1 cellular context compared by ENCODE assay signal in the genomic region with DNA sequence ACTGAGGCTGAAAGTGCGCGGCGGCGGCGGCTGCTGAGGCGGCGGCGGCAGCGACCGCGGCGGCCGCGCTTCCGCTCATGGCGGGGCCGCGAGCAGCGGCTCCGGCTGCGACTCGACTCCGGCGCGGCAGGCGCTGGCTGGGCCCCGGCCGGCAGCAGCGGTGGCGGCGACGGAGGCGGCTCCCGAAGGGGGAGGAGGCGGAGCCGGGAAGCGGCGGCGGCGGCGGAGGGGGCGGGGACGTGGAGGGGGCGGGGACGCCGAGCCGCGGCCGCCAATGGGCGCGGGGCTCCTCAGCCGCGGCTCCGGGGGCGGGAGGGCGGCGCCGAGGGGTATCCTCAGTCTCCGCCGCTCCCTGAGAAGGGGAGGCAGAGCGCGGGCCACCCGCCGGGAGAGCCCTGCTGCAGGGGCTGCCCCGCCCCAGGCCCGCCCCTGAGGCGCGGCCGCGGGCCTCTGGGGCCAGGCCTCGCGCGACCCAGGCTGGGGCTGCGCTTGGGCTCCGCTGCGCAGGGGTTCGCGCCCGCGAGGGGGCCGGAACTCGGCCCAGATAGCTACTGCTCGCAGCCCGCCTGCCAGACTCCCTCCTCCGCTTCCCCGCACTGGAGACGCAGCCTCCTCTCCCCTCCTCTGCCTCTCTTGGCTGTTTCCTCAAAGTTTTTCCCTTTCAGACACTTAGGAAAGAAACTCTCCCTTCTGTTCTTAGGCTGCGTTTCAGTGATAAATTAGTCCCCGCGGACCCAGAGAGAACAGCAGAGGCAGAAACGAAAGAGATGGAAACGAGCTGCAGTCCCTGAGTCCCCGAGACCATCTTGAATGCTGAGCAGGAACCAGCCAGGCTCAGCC.
TF ChIP-seq lines count a peak whose summit lies in the region.

No MANE protein-coding gene starts in this region.

TF ChIP-seq in K562, 482 proteins besides CTCF, POLR2A, EP300 and RAD21 (continued from another document and continues in another):
- TF ChIP-seq CCAR2 (IDR thresholded peaks at IDR 0.05; ENCODE audit: low read depth, low read length) (no peak), FOXA1 (IDR thresholded peaks at IDR 0.05; ENCODE audit: borderline replicate concordance) (no peak), ZKSCAN8 (CRISPR knock-in tag; IDR thresholded peaks at IDR 0.05) (no peak), PURB (CRISPR knock-in tag; IDR thresholded peaks at IDR 0.05; ENCODE audit: low read depth) (no peak), KLF10 (CRISPR knock-in tag; IDR thresholded peaks at IDR 0.05) (no peak), ZNF764 (CRISPR knock-in tag; IDR thresholded peaks at IDR 0.05; ENCODE audit: low read depth) (no peak), ZNF77 (CRISPR knock-in tag; IDR thresholded peaks at IDR 0.05) (no peak), ZNF766 (CRISPR knock-in tag; conservative IDR thresholded peaks at IDR 0.05) (no peak), ATF1 (CRISPR knock-in tag; IDR thresholded peaks at IDR 0.05) (no peak), ATF1 (tag; IDR thresholded peaks at IDR 0.05) (0 out of 2 replicates have a peak, but pooled peaks have one; percentile 28), RHOXF2B (CRISPR knock-in tag; conservative IDR thresholded peaks at IDR 0.05) (no peak), HNRNPK (IDR thresholded peaks at IDR 0.05; ENCODE audit: low read depth, low read length, poor library complexity, severe bottlenecking) (no peak), TAF7 (tag; IDR thresholded peaks at IDR 0.05) (peak; percentile 87), POU5F1 (IDR thresholded peaks at IDR 0.05; ENCODE audit: borderline replicate concordance, low read depth, low read length, partially characterized antibody) (no peak), IRF2 (CRISPR knock-in tag; IDR thresholded peaks at IDR 0.05) (no peak), JUND (IDR thresholded peaks at IDR 0.05; ENCODE audit: borderline replicate concordance, low read depth, low read length) (no peak), JUND (tag; IDR thresholded peaks at IDR 0.05; ENCODE audit: borderline replicate concordance, low read depth, low read length) (no peak), IFI16 (CRISPR knock-in tag; IDR thresholded peaks at IDR 0.05) (no peak), PHF21A (IDR thresholded peaks at IDR 0.05; ENCODE audit: borderline replicate concordance, low read depth) (no peak), MAFK (IDR thresholded peaks at IDR 0.05; ENCODE audit: low read length) (no peak), EP400 (IDR thresholded peaks at IDR 0.05) (no peak), RBM25 (IDR thresholded peaks at IDR 0.05; ENCODE audit: low read depth, low read length, severe bottlenecking) (peak; percentile 66), ZFP1 (CRISPR knock-in tag; IDR thresholded peaks at IDR 0.05) (no peak), RCOR1 (IDR thresholded peaks at IDR 0.05; ENCODE audit: borderline replicate concordance in 1 of 2, low read depth in 2 of 2, low read length in 2 of 2) (0 out of 4 replicates have a peak, but pooled peaks of 1 of the 2 experiments have one; percentile 19), HMG20B (CRISPR knock-in tag; IDR thresholded peaks at IDR 0.05) (no peak), POLR2G (IDR thresholded peaks at IDR 0.05; ENCODE audit: low read depth, low read length) (peak; percentile 85), SMC3 (conservative IDR thresholded peaks at IDR 0.05; ENCODE audit: insufficient read depth, low read depth, low read length) (no peak), ARHGAP35 (IDR thresholded peaks at IDR 0.05; ENCODE audit: partially characterized antibody) (no peak), ZNF311 (CRISPR knock-in tag; IDR thresholded peaks at IDR 0.05) (no peak)
- TF ChIP-seq, protein P1, sequence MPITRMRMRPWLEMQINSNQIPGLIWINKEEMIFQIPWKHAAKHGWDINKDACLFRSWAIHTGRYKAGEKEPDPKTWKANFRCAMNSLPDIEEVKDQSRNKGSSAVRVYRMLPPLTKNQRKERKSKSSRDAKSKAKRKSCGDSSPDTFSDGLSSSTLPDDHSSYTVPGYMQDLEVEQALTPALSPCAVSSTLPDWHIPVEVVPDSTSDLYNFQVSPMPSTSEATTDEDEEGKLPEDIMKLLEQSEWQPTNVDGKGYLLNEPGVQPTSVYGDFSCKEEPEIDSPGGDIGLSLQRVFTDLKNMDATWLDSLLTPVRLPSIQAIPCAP (CRISPR knock-in tag; IDR thresholded peaks at IDR 0.05; ENCODE audit: borderline replicate concordance) = no peak
- TF ChIP-seq, protein P2, sequence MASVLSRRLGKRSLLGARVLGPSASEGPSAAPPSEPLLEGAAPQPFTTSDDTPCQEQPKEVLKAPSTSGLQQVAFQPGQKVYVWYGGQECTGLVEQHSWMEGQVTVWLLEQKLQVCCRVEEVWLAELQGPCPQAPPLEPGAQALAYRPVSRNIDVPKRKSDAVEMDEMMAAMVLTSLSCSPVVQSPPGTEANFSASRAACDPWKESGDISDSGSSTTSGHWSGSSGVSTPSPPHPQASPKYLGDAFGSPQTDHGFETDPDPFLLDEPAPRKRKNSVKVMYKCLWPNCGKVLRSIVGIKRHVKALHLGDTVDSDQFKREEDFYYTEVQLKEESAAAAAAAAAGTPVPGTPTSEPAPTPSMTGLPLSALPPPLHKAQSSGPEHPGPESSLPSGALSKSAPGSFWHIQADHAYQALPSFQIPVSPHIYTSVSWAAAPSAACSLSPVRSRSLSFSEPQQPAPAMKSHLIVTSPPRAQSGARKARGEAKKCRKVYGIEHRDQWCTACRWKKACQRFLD (CRISPR knock-in tag; IDR thresholded peaks at IDR 0.05) = 0 out of 2 replicates have a peak, but pooled peaks have one; percentile 13
- TF ChIP-seq, protein P3, sequence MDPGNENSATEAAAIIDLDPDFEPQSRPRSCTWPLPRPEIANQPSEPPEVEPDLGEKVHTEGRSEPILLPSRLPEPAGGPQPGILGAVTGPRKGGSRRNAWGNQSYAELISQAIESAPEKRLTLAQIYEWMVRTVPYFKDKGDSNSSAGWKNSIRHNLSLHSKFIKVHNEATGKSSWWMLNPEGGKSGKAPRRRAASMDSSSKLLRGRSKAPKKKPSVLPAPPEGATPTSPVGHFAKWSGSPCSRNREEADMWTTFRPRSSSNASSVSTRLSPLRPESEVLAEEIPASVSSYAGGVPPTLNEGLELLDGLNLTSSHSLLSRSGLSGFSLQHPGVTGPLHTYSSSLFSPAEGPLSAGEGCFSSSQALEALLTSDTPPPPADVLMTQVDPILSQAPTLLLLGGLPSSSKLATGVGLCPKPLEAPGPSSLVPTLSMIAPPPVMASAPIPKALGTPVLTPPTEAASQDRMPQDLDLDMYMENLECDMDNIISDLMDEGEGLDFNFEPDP (CRISPR knock-in tag; IDR thresholded peaks at IDR 0.05) = no peak
- TF ChIP-seq, protein P4, sequence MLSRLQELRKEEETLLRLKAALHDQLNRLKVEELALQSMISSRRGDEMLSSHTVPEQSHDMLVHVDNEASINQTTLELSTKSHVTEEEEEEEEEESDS (CRISPR knock-in tag; IDR thresholded peaks at IDR 0.05) = no peak
- TF ChIP-seq, protein P5, sequence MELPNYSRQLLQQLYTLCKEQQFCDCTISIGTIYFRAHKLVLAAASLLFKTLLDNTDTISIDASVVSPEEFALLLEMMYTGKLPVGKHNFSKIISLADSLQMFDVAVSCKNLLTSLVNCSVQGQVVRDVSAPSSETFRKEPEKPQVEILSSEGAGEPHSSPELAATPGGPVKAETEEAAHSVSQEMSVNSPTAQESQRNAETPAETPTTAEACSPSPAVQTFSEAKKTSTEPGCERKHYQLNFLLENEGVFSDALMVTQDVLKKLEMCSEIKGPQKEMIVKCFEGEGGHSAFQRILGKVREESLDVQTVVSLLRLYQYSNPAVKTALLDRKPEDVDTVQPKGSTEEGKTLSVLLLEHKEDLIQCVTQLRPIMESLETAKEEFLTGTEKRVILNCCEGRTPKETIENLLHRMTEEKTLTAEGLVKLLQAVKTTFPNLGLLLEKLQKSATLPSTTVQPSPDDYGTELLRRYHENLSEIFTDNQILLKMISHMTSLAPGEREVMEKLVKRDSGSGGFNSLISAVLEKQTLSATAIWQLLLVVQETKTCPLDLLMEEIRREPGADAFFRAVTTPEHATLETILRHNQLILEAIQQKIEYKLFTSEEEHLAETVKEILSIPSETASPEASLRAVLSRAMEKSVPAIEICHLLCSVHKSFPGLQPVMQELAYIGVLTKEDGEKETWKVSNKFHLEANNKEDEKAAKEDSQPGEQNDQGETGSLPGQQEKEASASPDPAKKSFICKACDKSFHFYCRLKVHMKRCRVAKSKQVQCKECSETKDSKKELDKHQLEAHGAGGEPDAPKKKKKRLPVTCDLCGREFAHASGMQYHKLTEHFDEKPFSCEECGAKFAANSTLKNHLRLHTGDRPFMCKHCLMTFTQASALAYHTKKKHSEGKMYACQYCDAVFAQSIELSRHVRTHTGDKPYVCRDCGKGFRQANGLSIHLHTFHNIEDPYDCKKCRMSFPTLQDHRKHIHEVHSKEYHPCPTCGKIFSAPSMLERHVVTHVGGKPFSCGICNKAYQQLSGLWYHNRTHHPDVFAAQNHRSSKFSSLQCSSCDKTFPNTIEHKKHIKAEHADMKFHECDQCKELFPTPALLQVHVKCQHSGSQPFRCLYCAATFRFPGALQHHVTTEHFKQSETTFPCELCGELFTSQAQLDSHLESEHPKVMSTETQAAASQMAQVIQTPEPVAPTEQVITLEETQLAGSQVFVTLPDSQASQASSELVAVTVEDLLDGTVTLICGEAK (IDR thresholded peaks at IDR 0.05) = 0 out of 2 replicates have a peak, but pooled peaks have one; percentile 26
- TF ChIP-seq, protein P5 (CRISPR knock-in tag; IDR thresholded peaks at IDR 0.05) = no peak
- TF ChIP-seq, protein P6, sequence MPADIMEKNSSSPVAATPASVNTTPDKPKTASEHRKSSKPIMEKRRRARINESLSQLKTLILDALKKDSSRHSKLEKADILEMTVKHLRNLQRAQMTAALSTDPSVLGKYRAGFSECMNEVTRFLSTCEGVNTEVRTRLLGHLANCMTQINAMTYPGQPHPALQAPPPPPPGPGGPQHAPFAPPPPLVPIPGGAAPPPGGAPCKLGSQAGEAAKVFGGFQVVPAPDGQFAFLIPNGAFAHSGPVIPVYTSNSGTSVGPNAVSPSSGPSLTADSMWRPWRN (IDR thresholded peaks at IDR 0.05; ENCODE audit: low read depth) = no peak
- TF ChIP-seq, protein P7, sequence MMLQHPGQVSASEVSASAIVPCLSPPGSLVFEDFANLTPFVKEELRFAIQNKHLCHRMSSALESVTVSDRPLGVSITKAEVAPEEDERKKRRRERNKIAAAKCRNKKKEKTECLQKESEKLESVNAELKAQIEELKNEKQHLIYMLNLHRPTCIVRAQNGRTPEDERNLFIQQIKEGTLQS (IDR thresholded peaks at IDR 0.05) = no peak
- TF ChIP-seq, protein P7 (CRISPR knock-in tag; conservative IDR thresholded peaks at IDR 0.05) = no peak
- TF ChIP-seq, protein P8, sequence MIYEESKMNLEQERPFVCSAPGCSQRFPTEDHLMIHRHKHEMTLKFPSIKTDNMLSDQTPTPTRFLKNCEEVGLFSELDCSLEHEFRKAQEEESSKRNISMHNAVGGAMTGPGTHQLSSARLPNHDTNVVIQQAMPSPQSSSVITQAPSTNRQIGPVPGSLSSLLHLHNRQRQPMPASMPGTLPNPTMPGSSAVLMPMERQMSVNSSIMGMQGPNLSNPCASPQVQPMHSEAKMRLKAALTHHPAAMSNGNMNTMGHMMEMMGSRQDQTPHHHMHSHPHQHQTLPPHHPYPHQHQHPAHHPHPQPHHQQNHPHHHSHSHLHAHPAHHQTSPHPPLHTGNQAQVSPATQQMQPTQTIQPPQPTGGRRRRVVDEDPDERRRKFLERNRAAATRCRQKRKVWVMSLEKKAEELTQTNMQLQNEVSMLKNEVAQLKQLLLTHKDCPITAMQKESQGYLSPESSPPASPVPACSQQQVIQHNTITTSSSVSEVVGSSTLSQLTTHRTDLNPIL (CRISPR knock-in tag; IDR thresholded peaks at IDR 0.05) = no peak
- TF ChIP-seq, protein P9, sequence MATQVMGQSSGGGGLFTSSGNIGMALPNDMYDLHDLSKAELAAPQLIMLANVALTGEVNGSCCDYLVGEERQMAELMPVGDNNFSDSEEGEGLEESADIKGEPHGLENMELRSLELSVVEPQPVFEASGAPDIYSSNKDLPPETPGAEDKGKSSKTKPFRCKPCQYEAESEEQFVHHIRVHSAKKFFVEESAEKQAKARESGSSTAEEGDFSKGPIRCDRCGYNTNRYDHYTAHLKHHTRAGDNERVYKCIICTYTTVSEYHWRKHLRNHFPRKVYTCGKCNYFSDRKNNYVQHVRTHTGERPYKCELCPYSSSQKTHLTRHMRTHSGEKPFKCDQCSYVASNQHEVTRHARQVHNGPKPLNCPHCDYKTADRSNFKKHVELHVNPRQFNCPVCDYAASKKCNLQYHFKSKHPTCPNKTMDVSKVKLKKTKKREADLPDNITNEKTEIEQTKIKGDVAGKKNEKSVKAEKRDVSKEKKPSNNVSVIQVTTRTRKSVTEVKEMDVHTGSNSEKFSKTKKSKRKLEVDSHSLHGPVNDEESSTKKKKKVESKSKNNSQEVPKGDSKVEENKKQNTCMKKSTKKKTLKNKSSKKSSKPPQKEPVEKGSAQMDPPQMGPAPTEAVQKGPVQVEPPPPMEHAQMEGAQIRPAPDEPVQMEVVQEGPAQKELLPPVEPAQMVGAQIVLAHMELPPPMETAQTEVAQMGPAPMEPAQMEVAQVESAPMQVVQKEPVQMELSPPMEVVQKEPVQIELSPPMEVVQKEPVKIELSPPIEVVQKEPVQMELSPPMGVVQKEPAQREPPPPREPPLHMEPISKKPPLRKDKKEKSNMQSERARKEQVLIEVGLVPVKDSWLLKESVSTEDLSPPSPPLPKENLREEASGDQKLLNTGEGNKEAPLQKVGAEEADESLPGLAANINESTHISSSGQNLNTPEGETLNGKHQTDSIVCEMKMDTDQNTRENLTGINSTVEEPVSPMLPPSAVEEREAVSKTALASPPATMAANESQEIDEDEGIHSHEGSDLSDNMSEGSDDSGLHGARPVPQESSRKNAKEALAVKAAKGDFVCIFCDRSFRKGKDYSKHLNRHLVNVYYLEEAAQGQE (CRISPR knock-in tag; IDR thresholded peaks at IDR 0.05; ENCODE audit: low read depth) = 0 out of 2 replicates have a peak, but pooled peaks have one; percentile 48
